ENCODE assay signal across 8 cellular contexts in genomic region chr3:154122912-154123559, GRCh38. TPM values are rescaled to one million over a fixed set of nuclear protein-coding genes. Genes with fewer than 3 reads are reported as not detected.
A peak's percentile ranks its signal among the peaks of the same experiment; 100 is the strongest.
DNase-seq lines count a peak whose midpoint lies in the region; ATAC-seq and TF ChIP-seq lines count a peak whose summit lies in the region.

No MANE protein-coding gene starts in this region.

- no peak for ATAC-seq in activated naive CD4-positive, alpha-beta T cell treated with anti-CD3 and anti-CD28 coated beads, Interleukin-2, amount 50 U/mL, for 72 hours
- ATAC-seq in lower lobe of right lung (peak in 1 of 2 donors; percentile 12), GM21367 (IDR thresholded peaks at IDR 0.05; ENCODE audit: unreplicated experiment) (no peak), GM21737 (IDR thresholded peaks at IDR 0.05; ENCODE audit: unreplicated experiment) (no peak)

- H3K4me3 Mint-ChIP-seq in activated naive CD4-positive, alpha-beta T cell treated with anti-CD3 and anti-CD28 coated beads, Interleukin-2, amount 50 U/mL, for 24 hours, result peak overlapping the region; percentile 51

- H3K27ac ChIP-seq in lower lobe of right lung, result peak overlapping the region; percentile 75
- peak overlapping the region; percentile 87 for H3K27ac ChIP-seq in vagina

- DNase-seq in activated naive CD4-positive, alpha-beta T cell treated with anti-CD3 and anti-CD28 coated beads, Interleukin-2, amount 50 U/mL, for 72 hours (ENCODE audit: low spot score in 2 of 2), result no peak
- DNase-seq in cardiac fibroblast (ENCODE audit: low read depth in 2 of 2) (peak; percentile 19 to 40), lower lobe of right lung (no peak), vagina (ENCODE audit: extremely low spot score in 2 of 2) (no peak), AML-193 (lab: John Stamatoyannopoulos, UW) (no peak)

- intact Hi-C loops in lower lobe of right lung (cut with DNase I) (no loop called here), vagina (cut with DNase I) (no loop called here)

- no peak overlapping the region for H3K27ac Mint-ChIP-seq in activated naive CD4-positive, alpha-beta T cell treated with anti-CD3 and anti-CD28 coated beads, Interleukin-2, amount 50 U/mL, for 24 hours
- H3K27ac Mint-ChIP-seq in activated naive CD4-positive, alpha-beta T cell treated with anti-CD3 and anti-CD28 coated beads, Interleukin-2, amount 50 U/mL, for 72 hours, result no peak overlapping the region

- H3K4me1 ChIP-seq in lower lobe of right lung (peaks cover 7% of the 10 kb centered on the region), vagina (peaks cover 25% of the 10 kb centered on the region)

- no peaks in the 10 kb centered on the region for H3K36me3 Mint-ChIP-seq in activated naive CD4-positive, alpha-beta T cell treated with anti-CD3 and anti-CD28 coated beads, Interleukin-2, amount 50 U/mL, for 24 hours
- H3K36me3 Mint-ChIP-seq in activated naive CD4-positive, alpha-beta T cell treated with anti-CD3 and anti-CD28 coated beads, Interleukin-2, amount 50 U/mL, for 72 hours, result peaks cover 6 to 8% of the 10 kb centered on the region in 2 donors

- no peaks in the 10 kb centered on the region for H3K9me3 Mint-ChIP-seq in activated naive CD4-positive, alpha-beta T cell treated with anti-CD3 and anti-CD28 coated beads, Interleukin-2, amount 50 U/mL, for 24 hours
- no peaks in the 10 kb centered on the region for H3K9me3 Mint-ChIP-seq in activated naive CD4-positive, alpha-beta T cell treated with anti-CD3 and anti-CD28 coated beads, Interleukin-2, amount 50 U/mL, for 72 hours

- peaks cover 17% of the 10 kb centered on the region for H3K4me1 Mint-ChIP-seq in activated naive CD4-positive, alpha-beta T cell treated with anti-CD3 and anti-CD28 coated beads, Interleukin-2, amount 50 U/mL, for 24 hours

- H3K27me3 ChIP-seq in lower lobe of right lung (ENCODE audit: low read depth) (peaks cover 13% of the 10 kb centered on the region), vagina (no peaks in the 10 kb centered on the region)

- no peaks in the 10 kb centered on the region for H3K9me3 ChIP-seq in lower lobe of right lung
- no peaks in the 10 kb centered on the region for H3K9me3 ChIP-seq in vagina

- TF ChIP-seq POLR2A in vagina (IDR thresholded peaks at IDR 0.05), result no peak

- TF ChIP-seq CTCF in cardiac fibroblast (IDR thresholded peaks at IDR 0.05; ENCODE audit: low read depth, low read length) (no peak), lower lobe of right lung (IDR thresholded peaks at IDR 0.05) (no peak), vagina (IDR thresholded peaks at IDR 0.05) (no peak)

- H3K4me3 ChIP-seq in cardiac fibroblast (replicated peaks in 1 of 2; ENCODE audit: low read depth in 2 of 2, low read length in 2 of 2) (peak overlapping the region; percentile 83 to 87), lower lobe of right lung (peak overlapping the region; percentile 92), vagina (peak overlapping the region; percentile 62 to 83)

- peaks cover 43% of the 10 kb centered on the region for H3K27me3 Mint-ChIP-seq in activated naive CD4-positive, alpha-beta T cell treated with anti-CD3 and anti-CD28 coated beads, Interleukin-2, amount 50 U/mL, for 24 hours

- no peaks in the 10 kb centered on the region for H3K36me3 ChIP-seq in lower lobe of right lung
- no peaks in the 10 kb centered on the region for H3K36me3 ChIP-seq in vagina

RNA-seq across cellular contexts. Expression of gene ARHGEF26, which starts 1.8 kb away (rescaled TPM):
- total RNA-seq in activated naive CD4-positive, alpha-beta T cell treated with anti-CD3 and anti-CD28 coated beads, Interleukin-2, amount 50 U/mL, for 72 hours, result under 1 TPM in 1 of 2 donors, not detected in 1; 0.19 TPM
- 50.9 TPM for total RNA-seq in lower lobe of right lung
- 29.2 TPM for total RNA-seq in vagina

Comparison
In these comparisons a context has a peak if more than half of its experiments do, and no peak if none do; other contexts are left out.
1. DNase-seq: peak in cardiac fibroblast (2 of 2); none in activated naive CD4-positive, alpha-beta T cell treated with anti-CD3 and anti-CD28 coated beads, Interleukin-2, amount 50 U/mL, for 72 hours (0 of 2), lower lobe of right lung (single experiment), vagina (0 of 2) and AML-193 (0 of 2).
2. RNA of gene ARHGEF26, which starts 1.8 kb away (total RNA-seq): 50.9 TPM in lower lobe of right lung (single experiment) and 29.2 TPM in vagina (single experiment); 0.19 TPM in activated naive CD4-positive, alpha-beta T cell treated with anti-CD3 and anti-CD28 coated beads, Interleukin-2, amount 50 U/mL, for 72 hours; every median in the first group is over 10 times any median in the second.
3. Peak in every context shown above with its lines, with median percentiles within 50 percentile points of each other: H3K4me3 ChIP-seq.